1 cellular context compared by ENCODE assay signal in genomic region chr12:92506460-92506859, GRCh38.
TF ChIP-seq lines count a peak whose summit lies in the region.

No MANE protein-coding gene starts in this region.

TF ChIP-seq in K562, 482 proteins besides CTCF, POLR2A, EP300 and RAD21 (continued from another document):
- TF ChIP-seq KAT8 (IDR thresholded peaks at IDR 0.05; ENCODE audit: low read depth) (no peak), CBX3 (IDR thresholded peaks at IDR 0.05; ENCODE audit: borderline replicate concordance in 1 of 2, low read length in 2 of 2) (no peak)
